1 cellular context compared by ENCODE assay signal in genomic region chr17:32157225-32157624, GRCh38.
A peak's percentile ranks its signal among the peaks of the same experiment; 100 is the strongest.
TF ChIP-seq lines count a peak whose summit lies in the region.

No MANE protein-coding gene starts in this region.

TF ChIP-seq in endothelial cell of umbilical vein, 7 proteins besides CTCF, POLR2A, EP300 and RAD21:
- TF ChIP-seq MYC (IDR thresholded peaks at IDR 0.05; ENCODE audit: low read depth, low read length), result no peak
- peak; percentile 9 for TF ChIP-seq GATA2 (IDR thresholded peaks at IDR 0.05; ENCODE audit: insufficient read depth, insufficient read length, low read depth, low read length)
